In the genomic region with DNA sequence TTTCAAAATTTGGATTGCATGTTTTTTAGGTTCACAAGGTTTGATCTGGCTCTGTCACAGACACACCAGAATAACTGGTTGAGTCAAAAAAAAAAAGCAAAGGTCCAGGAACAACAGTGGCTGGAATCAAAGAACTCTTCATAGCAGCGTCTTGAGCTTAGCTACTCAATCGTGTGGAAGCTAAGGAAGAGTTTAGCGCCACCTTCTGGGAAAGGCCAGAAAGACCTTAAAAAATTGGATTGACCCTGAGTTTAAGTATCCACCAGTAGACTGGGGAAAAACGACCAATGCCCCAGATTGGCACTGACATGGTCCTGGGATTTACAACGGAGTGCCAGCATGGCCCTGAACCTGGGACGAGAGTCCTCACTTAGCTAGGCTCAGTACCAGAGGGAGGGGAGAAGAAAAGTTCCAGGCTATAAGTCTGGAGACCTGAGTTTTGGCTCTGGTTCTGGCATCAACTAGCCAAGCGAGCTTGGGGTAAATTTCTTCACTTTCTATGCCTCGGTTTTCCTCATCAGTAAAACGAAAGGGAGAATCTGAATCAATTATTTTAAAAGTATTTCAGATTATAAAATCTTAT, we compare ENCODE assay signal across 8 cellular contexts.
DNase-seq lines count a peak whose midpoint lies in the region; ATAC-seq and TF ChIP-seq lines count a peak whose summit lies in the region.

No MANE protein-coding gene starts in this region.

- H3K4me3 ChIP-seq in AG04449 (ENCODE audit: low read depth, low read length) (no peak overlapping the region), Panc1 (ENCODE audit: low read depth in 2 of 2, low read length in 2 of 2) (no peak overlapping the region)

- H3K27ac ChIP-seq in Panc1 (ENCODE audit: low read length) = no peak overlapping the region

- H3K9me3 ChIP-seq in Panc1 (ENCODE audit: control insufficient read depth, insufficient read depth, low read depth, low read length) = no peaks in the 10 kb centered on the region

- H3K4me1 Mint-ChIP-seq in endothelial cell (ENCODE audit: unreplicated experiment) = no peaks in the 10 kb centered on the region

- no peak for DNase-seq in AG04449 (ENCODE audit: low read depth, low spot score)
- peak; percentile 65 for DNase-seq in GM10266 (ENCODE audit: extremely low spot score)
- DNase-seq in LoVo (ENCODE audit: low spot score) = peak; percentile 27
- peak; percentile 35 for DNase-seq in Panc1 (ENCODE audit: low read depth, low spot score)
- DNase-seq in endothelial cell (ENCODE audit: low spot score) = peak; percentile 67
- peak; percentile 73 for DNase-seq in midbrain (lab: John Stamatoyannopoulos, UW)
- DNase-seq in activated T-cell treated with anti-CD3 and anti-CD28 coated beads, Interleukin-2, amount 50 U/mL, for 1 hour = no peak

- peaks cover 2% of the 10 kb centered on the region for H3K36me3 ChIP-seq in Panc1 (ENCODE audit: control insufficient read depth, insufficient read depth, low read length)

- peaks cover 13% of the 10 kb centered on the region for H3K4me1 ChIP-seq in Panc1 (ENCODE audit: control insufficient read depth, insufficient read depth, low read length)

- in situ Hi-C loops in Panc1 (cut with HindIII; ENCODE audit: low pct_unique_long_range_greater_than_20kb, low sequenced_read_pairs) = no loop called here

- peaks cover 2% of the 10 kb centered on the region for H3K27me3 Mint-ChIP-seq in endothelial cell (ENCODE audit: unreplicated experiment)

- no peaks in the 10 kb centered on the region for H3K9me3 Mint-ChIP-seq in endothelial cell (ENCODE audit: unreplicated experiment)

- intact Hi-C loops in Panc1 (cut with micrococcal nuclease; ENCODE audit: unreplicated experiment) = loop anchor here (10.0 kb wide), 1 partner anchor 261 kb away; no protein-coding TSS in a partner anchor

- TF ChIP-seq CTCF in AG04449 (IDR thresholded peaks at IDR 0.05; ENCODE audit: insufficient read depth, low read length, missing control alignments) (peak; percentile 66), GM10266 (IDR thresholded peaks at IDR 0.05; ENCODE audit: control insufficient read depth, insufficient read depth, low read depth, missing control alignments) (peak; percentile 62), Panc1 (IDR thresholded peaks at IDR 0.05) (peak; percentile 87), endothelial cell (IDR thresholded peaks at IDR 0.05; ENCODE audit: unreplicated experiment) (peak; percentile 65)

- H3K27ac Mint-ChIP-seq in endothelial cell (ENCODE audit: unreplicated experiment) = no peak overlapping the region

- H3K27me3 ChIP-seq in Panc1 (ENCODE audit: control insufficient read depth, insufficient read depth, low read length) = no peaks in the 10 kb centered on the region

- no peak overlapping the region for H3K4me3 Mint-ChIP-seq in endothelial cell (ENCODE audit: unreplicated experiment)

- ATAC-seq in Panc1 (peak; percentile 76), HG03457 (IDR thresholded peaks at IDR 0.05; ENCODE audit: unreplicated experiment) (no peak)

- BruUV-seq in Panc1 (replicated peaks; lab: Mats Ljungman, UMichigan) = no TSS peak

- POLR2A ChIA-PET in AG04449 (lab: Yijun Ruan, JAX) = interaction anchor here (0.5 to 0.6 kb wide), 2 partner anchors 174 to 264 kb away, joined by 3 to 4 read pairs; a partner anchor contains a TSS
- POLR2A ChIA-PET in Panc1 (lab: Charles Lee) = no interaction called here

- CTCF ChIA-PET in AG04449 (lab: Yijun Ruan, JAX) (interaction anchor here (0.7 to 9.2 kb wide), 27 partner anchors 9 to 649 kb away, joined by 3 to 95 read pairs (median 6); no protein-coding TSS in a partner anchor), Panc1 (lab: Charles Lee) (interaction anchor here (0.5 to 1.6 kb wide), 13 partner anchors 38 to 387 kb away, joined by 3 to 30 read pairs (median 5); no protein-coding TSS in a partner anchor)

- H3K36me3 Mint-ChIP-seq in endothelial cell (ENCODE audit: low read depth, unreplicated experiment) = peaks cover 13% of the 10 kb centered on the region

Comparison
In these comparisons a context has a peak if more than half of its experiments do, and no peak if none do; other contexts are left out.
1. DNase-seq: peak in GM10266 (single experiment), LoVo (single experiment), Panc1 (single experiment), endothelial cell (single experiment) and midbrain (single experiment); none in AG04449 (single experiment) and activated T-cell treated with anti-CD3 and anti-CD28 coated beads, Interleukin-2, amount 50 U/mL, for 1 hour (single experiment).
2. Peak in every context shown above with its lines, with median percentiles within 50 percentile points of each other: CTCF ChIP-seq.